Comparison of ENCODE assay signal across 15 cellular contexts in genomic region chr2:236971919-236972381, GRCh38.
DNase-seq lines count a peak whose midpoint lies in the region; ATAC-seq and TF ChIP-seq lines count a peak whose summit lies in the region.
"Had no signal": no experiment of that assay in that cellular context is flagged by ENCODE, and none has a peak within 500 bp of the region (broad histone marks: within the 10 kb centered on the region; RNA-seq: fewer than 3 reads in every experiment).

No MANE protein-coding gene starts in this region.

- peaks cover 7% of the 10 kb centered on the region for H3K27me3 ChIP-seq in fibroblast of lung (ENCODE audit: control insufficient read depth, insufficient read depth, low read length)
- H3K27me3 ChIP-seq in neural progenitor cell, result no peaks in the 10 kb centered on the region
- H3K27me3 ChIP-seq in upper lobe of right lung, result no peaks in the 10 kb centered on the region
- H3K27me3 ChIP-seq in MM.1S (replicated peaks; ENCODE audit: insufficient read depth, low read length), result no peaks in the 10 kb centered on the region

- H3K9me2 ChIP-seq in MM.1S (replicated peaks; ENCODE audit: insufficient read depth, low read length), result no peaks in the 10 kb centered on the region

- TF ChIP-seq CTCF in fibroblast of lung (conservative IDR thresholded peaks at IDR 0.05 in 1 of 2, IDR thresholded peaks at IDR 0.05 in 1 of 2; ENCODE audit: low read depth in 1 of 2, low read length in 2 of 2), result no peak
- TF ChIP-seq CTCF in neural progenitor cell (IDR thresholded peaks at IDR 0.05), result no peak
- TF ChIP-seq CTCF in upper lobe of right lung (IDR thresholded peaks at IDR 0.05), result no peak
- TF ChIP-seq CTCF in MM.1S (IDR thresholded peaks at IDR 0.05; ENCODE audit: low read length), result no peak

- no peak overlapping the region for H3K4me3 Mint-ChIP-seq in activated CD4-positive, alpha-beta memory T cell treated with anti-CD3 and anti-CD28 coated beads, Interleukin-2, amount 10 ng/mL, durations not matched to agents 7 days and 5 days
- no peak overlapping the region for H3K4me3 Mint-ChIP-seq in activated CD4-positive, alpha-beta memory T cell treated with anti-CD3 and anti-CD28 coated beads for 36 hours
- no peak overlapping the region for H3K4me3 Mint-ChIP-seq in neural progenitor cell
- H3K4me3 Mint-ChIP-seq in activated T-cell treated with anti-CD3 and anti-CD28 coated beads, Interleukin-2, amount 50 U/mL, for 4 hours, result no peak overlapping the region
- H3K4me3 Mint-ChIP-seq: activated naive CD4-positive, alpha-beta T cell treated with anti-CD3 and anti-CD28 coated beads, Interleukin-2, amount 10 ng/mL, durations not matched to agents 7 days and 5 days; activated T-cell treated with anti-CD3 and anti-CD28 coated beads, Interleukin-2, amount 50 U/mL, for 24 hours; central memory CD8-positive, alpha-beta T cell; neural crest cell had no signal

- no peak overlapping the region for H3K9ac ChIP-seq in fibroblast of lung (ENCODE audit: insufficient read depth, low read length)
- no peak overlapping the region for H3K9ac ChIP-seq in neural progenitor cell
- H3K9ac ChIP-seq in MM.1S (ENCODE audit: low read length), result no peak overlapping the region

- H3K79me2 ChIP-seq in fibroblast of lung (ENCODE audit: control insufficient read depth, insufficient read depth, low read length), result no peaks in the 10 kb centered on the region
- H3K79me2 ChIP-seq in neural progenitor cell (ENCODE audit: low read depth), result no peaks in the 10 kb centered on the region
- no peaks in the 10 kb centered on the region for H3K79me2 ChIP-seq in MM.1S (ENCODE audit: low read length)

- H3F3A ChIP-seq in neural progenitor cell (ENCODE audit: low read depth) (no peaks in the 10 kb centered on the region), MM.1S (ENCODE audit: insufficient read depth, low read length) (no peaks in the 10 kb centered on the region)

- intact Hi-C loops in activated CD4-positive, alpha-beta memory T cell treated with anti-CD3 and anti-CD28 coated beads for 36 hours (cut with micrococcal nuclease), result no loop called here
- intact Hi-C loops in upper lobe of right lung (cut with DNase I), result no loop called here

- CTCF ChIA-PET in activated CD4-positive, alpha-beta memory T cell treated with anti-CD3 and anti-CD28 coated beads, Interleukin-2, amount 10 ng/mL, durations not matched to agents 7 days and 5 days (lab: Charles Lee), result no interaction called here
- CTCF ChIA-PET in activated CD4-positive, alpha-beta memory T cell treated with anti-CD3 and anti-CD28 coated beads for 36 hours (lab: Charles Lee), result interaction anchor here (1.0 kb wide), 1 partner anchor 165 kb away, joined by 5 read pairs; no protein-coding TSS in a partner anchor

- peaks cover 14% of the 10 kb centered on the region for H3K27me3 Mint-ChIP-seq in activated CD4-positive, alpha-beta memory T cell treated with anti-CD3 and anti-CD28 coated beads, Interleukin-2, amount 10 ng/mL, durations not matched to agents 7 days and 5 days
- H3K27me3 Mint-ChIP-seq in activated CD4-positive, alpha-beta memory T cell treated with anti-CD3 and anti-CD28 coated beads for 36 hours, result no peaks in the 10 kb centered on the region
- H3K27me3 Mint-ChIP-seq in neural progenitor cell (ENCODE audit: insufficient read depth, low read depth), result peaks cover 2% of the 10 kb centered on the region
- no peaks in the 10 kb centered on the region for H3K27me3 Mint-ChIP-seq in activated T-cell treated with anti-CD3 and anti-CD28 coated beads, Interleukin-2, amount 50 U/mL, for 4 hours (ENCODE audit: low read depth)
- H3K27me3 Mint-ChIP-seq: activated T-cell treated with anti-CD3 and anti-CD28 coated beads, Interleukin-2, amount 50 U/mL, for 24 hours had no signal

- H3K27ac ChIP-seq in fibroblast of lung (ENCODE audit: insufficient read depth, low read length) (no peak overlapping the region), neural progenitor cell (no peak overlapping the region), upper lobe of right lung (peak overlapping the region; percentile 11), MM.1S (ENCODE audit: low read length) (no peak overlapping the region)

- no peak for ATAC-seq in upper lobe of right lung
- ATAC-seq in activated T-cell treated with anti-CD3 and anti-CD28 coated beads, Interleukin-2, amount 50 U/mL, for 4 hours, result no peak
- ATAC-seq: GM12878 had no signal

- H4K20me1 ChIP-seq in fibroblast of lung (ENCODE audit: control insufficient read depth, extremely low read depth, insufficient read depth, low read length), result no peaks in the 10 kb centered on the region
- no peaks in the 10 kb centered on the region for H4K20me1 ChIP-seq in neural progenitor cell (ENCODE audit: low read depth)
- H4K20me1 ChIP-seq in MM.1S (ENCODE audit: insufficient read depth, low read length), result no peaks in the 10 kb centered on the region

- no peaks in the 10 kb centered on the region for H3K9me3 Mint-ChIP-seq in activated CD4-positive, alpha-beta memory T cell treated with anti-CD3 and anti-CD28 coated beads, Interleukin-2, amount 10 ng/mL, durations not matched to agents 7 days and 5 days
- H3K9me3 Mint-ChIP-seq in activated CD4-positive, alpha-beta memory T cell treated with anti-CD3 and anti-CD28 coated beads for 36 hours, result no peaks in the 10 kb centered on the region
- H3K9me3 Mint-ChIP-seq in neural progenitor cell, result peaks cover 3% of the 10 kb centered on the region
- no peaks in the 10 kb centered on the region for H3K9me3 Mint-ChIP-seq in activated T-cell treated with anti-CD3 and anti-CD28 coated beads, Interleukin-2, amount 50 U/mL, for 4 hours
- H3K9me3 Mint-ChIP-seq: activated naive CD4-positive, alpha-beta T cell treated with anti-CD3 and anti-CD28 coated beads, Interleukin-2, amount 10 ng/mL, durations not matched to agents 7 days and 5 days; activated T-cell treated with anti-CD3 and anti-CD28 coated beads, Interleukin-2, amount 50 U/mL, for 24 hours; central memory CD8-positive, alpha-beta T cell; neural crest cell had no signal

- H3K4me3 ChIP-seq in fibroblast of lung (replicated peaks in 1 of 4; ENCODE audit: control extremely low read depth in 1 of 4, insufficient read depth in 1 of 4, low read depth in 3 of 4, low read length in 4 of 4) (no peak overlapping the region), neural progenitor cell (no peak overlapping the region), upper lobe of right lung (no peak overlapping the region), MM.1S (ENCODE audit: low read length) (no peak overlapping the region)
- H3K4me3 ChIP-seq: GM12878 had no signal

- H3K9me3 ChIP-seq in fibroblast of lung (ENCODE audit: control insufficient read depth, insufficient read depth, low read depth, low read length), result no peaks in the 10 kb centered on the region
- H3K9me3 ChIP-seq in neural progenitor cell (ENCODE audit: low read depth), result no peaks in the 10 kb centered on the region
- H3K9me3 ChIP-seq in upper lobe of right lung, result no peaks in the 10 kb centered on the region
- H3K9me3 ChIP-seq in MM.1S (replicated peaks; ENCODE audit: insufficient read depth, low read length), result no peaks in the 10 kb centered on the region

- peak; percentile 8 for DNase-seq in activated CD4-positive, alpha-beta memory T cell treated with anti-CD3 and anti-CD28 coated beads, Interleukin-2, amount 10 ng/mL, durations not matched to agents 7 days and 5 days
- DNase-seq in activated CD4-positive, alpha-beta memory T cell treated with anti-CD3 and anti-CD28 coated beads for 36 hours, result no peak
- DNase-seq in fibroblast of lung (ENCODE audit: low read depth in 2 of 2) (peak in 1 of 2 donors; percentile 22), neural progenitor cell (ENCODE audit: low spot score) (no peak), upper lobe of right lung (no peak), DMS114 treated with DMSO at 0.1 percent for 48 hours (lab: John Stamatoyannopoulos, UW; ENCODE audit: unreplicated experiment) (no peak), MM.1S (no peak)
- no peak for DNase-seq in activated T-cell treated with anti-CD3 and anti-CD28 coated beads, Interleukin-2, amount 50 U/mL, for 4 hours
- DNase-seq: activated CD4-positive, alpha-beta T cell treated with anti-CD3 and anti-CD28 coated beads, Interleukin-2, amount 50 U/mL, for 48 hours; activated naive CD4-positive, alpha-beta T cell treated with anti-CD3 and anti-CD28 coated beads, Interleukin-2, amount 10 ng/mL, durations not matched to agents 7 days and 5 days; activated T-cell treated with anti-CD3 and anti-CD28 coated beads, Interleukin-2, amount 50 U/mL, for 24 hours; effector CD8-positive, alpha-beta T cell had no signal

- H2AFZ ChIP-seq in fibroblast of lung (ENCODE audit: low read length) (no peak overlapping the region), neural progenitor cell (replicated peaks) (peak overlapping the region; percentile 24), MM.1S (ENCODE audit: low read length) (no peak overlapping the region)

- peaks cover 12% of the 10 kb centered on the region for H3K4me1 ChIP-seq in fibroblast of lung (ENCODE audit: control insufficient read depth, extremely low read depth, insufficient read depth, low read length)
- H3K4me1 ChIP-seq in neural progenitor cell, result peaks cover 16% of the 10 kb centered on the region
- H3K4me1 ChIP-seq in upper lobe of right lung, result peaks cover 13% of the 10 kb centered on the region
- H3K4me1 ChIP-seq in MM.1S (ENCODE audit: low read length), result no peaks in the 10 kb centered on the region

- no peak overlapping the region for H3K27ac Mint-ChIP-seq in activated CD4-positive, alpha-beta memory T cell treated with anti-CD3 and anti-CD28 coated beads, Interleukin-2, amount 10 ng/mL, durations not matched to agents 7 days and 5 days
- H3K27ac Mint-ChIP-seq in activated CD4-positive, alpha-beta memory T cell treated with anti-CD3 and anti-CD28 coated beads for 36 hours, result no peak overlapping the region
- no peak overlapping the region for H3K27ac Mint-ChIP-seq in neural progenitor cell
- H3K27ac Mint-ChIP-seq: activated naive CD4-positive, alpha-beta T cell treated with anti-CD3 and anti-CD28 coated beads, Interleukin-2, amount 10 ng/mL, durations not matched to agents 7 days and 5 days; activated T-cell treated with anti-CD3 and anti-CD28 coated beads, Interleukin-2, amount 50 U/mL, for 24 hours had no signal

- no peaks in the 10 kb centered on the region for H3K36me3 ChIP-seq in fibroblast of lung (ENCODE audit: control insufficient read depth, insufficient read depth, low read length)
- no peaks in the 10 kb centered on the region for H3K36me3 ChIP-seq in neural progenitor cell
- H3K36me3 ChIP-seq in upper lobe of right lung, result no peaks in the 10 kb centered on the region
- H3K36me3 ChIP-seq in MM.1S (replicated peaks; ENCODE audit: insufficient read depth, low read length), result no peaks in the 10 kb centered on the region

- peaks cover 34% of the 10 kb centered on the region for H3K4me1 Mint-ChIP-seq in activated CD4-positive, alpha-beta memory T cell treated with anti-CD3 and anti-CD28 coated beads, Interleukin-2, amount 10 ng/mL, durations not matched to agents 7 days and 5 days
- peaks cover 36% of the 10 kb centered on the region for H3K4me1 Mint-ChIP-seq in activated CD4-positive, alpha-beta memory T cell treated with anti-CD3 and anti-CD28 coated beads for 36 hours (ENCODE audit: low read depth)
- H3K4me1 Mint-ChIP-seq in neural progenitor cell, result peaks cover 56% of the 10 kb centered on the region
- H3K4me1 Mint-ChIP-seq in activated T-cell treated with anti-CD3 and anti-CD28 coated beads, Interleukin-2, amount 50 U/mL, for 4 hours (ENCODE audit: low read depth), result peaks cover 39% of the 10 kb centered on the region

- no peaks in the 10 kb centered on the region for H3K36me3 Mint-ChIP-seq in activated CD4-positive, alpha-beta memory T cell treated with anti-CD3 and anti-CD28 coated beads, Interleukin-2, amount 10 ng/mL, durations not matched to agents 7 days and 5 days (ENCODE audit: low read depth)
- no peaks in the 10 kb centered on the region for H3K36me3 Mint-ChIP-seq in activated CD4-positive, alpha-beta memory T cell treated with anti-CD3 and anti-CD28 coated beads for 36 hours
- H3K36me3 Mint-ChIP-seq in neural progenitor cell, result no peaks in the 10 kb centered on the region
- no peaks in the 10 kb centered on the region for H3K36me3 Mint-ChIP-seq in activated T-cell treated with anti-CD3 and anti-CD28 coated beads, Interleukin-2, amount 50 U/mL, for 4 hours (ENCODE audit: insufficient read depth)
- H3K36me3 Mint-ChIP-seq: activated naive CD4-positive, alpha-beta T cell treated with anti-CD3 and anti-CD28 coated beads, Interleukin-2, amount 10 ng/mL, durations not matched to agents 7 days and 5 days had no signal

- H3K4me2 ChIP-seq in fibroblast of lung (ENCODE audit: extremely low read depth, insufficient read depth, low read length) (peak overlapping the region; percentile 3), neural progenitor cell (no peak overlapping the region), MM.1S (ENCODE audit: low read depth, low read length) (no peak overlapping the region)

- POLR2A ChIA-PET in activated CD4-positive, alpha-beta memory T cell treated with anti-CD3 and anti-CD28 coated beads, Interleukin-2, amount 10 ng/mL, durations not matched to agents 7 days and 5 days (lab: Charles Lee), result no interaction called here
- POLR2A ChIA-PET in activated CD4-positive, alpha-beta memory T cell treated with anti-CD3 and anti-CD28 coated beads for 36 hours (lab: Charles Lee), result no interaction called here
